ENCODE assay signal across 26 cellular contexts in the genomic region with DNA sequence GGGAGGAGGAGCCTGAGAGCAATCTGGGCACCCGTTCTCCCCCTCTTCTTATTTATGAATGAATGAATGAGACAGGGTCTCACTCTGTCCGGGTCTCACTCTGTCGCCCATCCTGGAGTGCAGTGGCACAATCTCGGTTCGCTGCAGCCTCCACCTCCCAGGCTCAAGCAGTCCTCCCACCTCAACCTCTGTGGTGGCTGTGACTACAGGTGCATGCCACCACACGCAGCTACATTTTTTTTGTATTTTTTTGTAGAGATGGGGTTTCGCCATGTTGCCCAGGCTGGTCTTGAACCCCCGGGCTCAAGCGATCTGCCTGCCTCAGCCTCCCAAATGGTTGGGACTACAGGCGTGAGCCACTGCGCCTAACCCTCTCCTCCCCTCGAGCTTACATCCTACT.
"Had no signal": no experiment of that assay in that cellular context is flagged by ENCODE, and none has a peak within 500 bp of the region (broad histone marks: within the 10 kb centered on the region; RNA-seq: fewer than 3 reads in every experiment).

No MANE protein-coding gene starts in this region.

- H3K4me1 Mint-ChIP-seq: activated B cell treated with CpG ODN at 0.5 μM for 24 hours; activated CD4-positive, alpha-beta T cell treated with anti-CD3 and anti-CD28 coated beads for 36 hours; immature natural killer cell had no signal

- H3K27ac ChIP-seq: adrenal gland, ascending aorta, epithelial cell of prostate, neutrophil, parathyroid adenoma, tibial artery, uterus had no signal

- DNase-seq: activated B cell treated with CpG ODN at 0.5 μM for 24 hours; activated CD4-positive, alpha-beta T cell treated with anti-CD3 and anti-CD28 coated beads for 36 hours; activated CD4-positive, alpha-beta T cell treated with anti-CD3 and anti-CD28 coated beads, Interleukin-2, amount 50 U/mL, for 4 hours; activated CD8-positive, alpha-beta memory T cell treated with anti-CD3 and anti-CD28 coated beads for 24 hours; activated CD8-positive, alpha-beta memory T cell treated with anti-CD3 and anti-CD28 coated beads, Interleukin-2, amount 50 U/mL, for 4 hours; activated naive CD4-positive, alpha-beta T cell; activated T-cell treated with anti-CD3 and anti-CD28 coated beads, Interleukin-2, amount 50 U/mL, for 24 hours; adrenal gland; cerebellar nuclear complex; cortex of kidney; immature natural killer cell; left ventricle myocardium superior; midbrain; stimulated activated CD4-positive, alpha-beta T cell treated with anti-CD3 and anti-CD28 coated beads, Interleukin-12 subunit alpha, Interleukin-12 subunit beta, amount 100 ng/mL, for 4 hours; T-helper 1 cell; T-helper 9 cell; tibial artery; uterus had no signal

- H3K36me3 Mint-ChIP-seq: activated naive CD8-positive, alpha-beta T cell; immature natural killer cell had no signal

- H3K4me3 ChIP-seq: adrenal gland, ascending aorta, tibial artery, uterus had no signal

- H3K4me1 ChIP-seq: ascending aorta, tibial artery, uterus had no signal

- H3K27me3 Mint-ChIP-seq: activated B cell treated with CpG ODN at 0.5 μM for 24 hours; activated CD4-positive, alpha-beta T cell treated with anti-CD3 and anti-CD28 coated beads for 36 hours; activated naive CD8-positive, alpha-beta T cell; activated T-cell treated with anti-CD3 and anti-CD28 coated beads, Interleukin-2, amount 50 U/mL, for 24 hours; stimulated activated naive CD8-positive, alpha-beta T cell treated with anti-CD3 and anti-CD28 coated beads, Interleukin-15, Interleukin-2, amounts not matched to agents 100 ng/mL and 50 ng/mL, for 24 hours had no signal

- H3K36me3 ChIP-seq: adrenal gland, ascending aorta, neutrophil, tibial artery, uterus had no signal

- H3K9me3 Mint-ChIP-seq: activated B cell treated with CpG ODN at 0.5 μM for 24 hours; activated T-cell treated with anti-CD3 and anti-CD28 coated beads, Interleukin-2, amount 50 U/mL, for 24 hours; activated T-helper 2 cell treated with anti-CD3 and anti-CD28 coated beads, Interferon-gamma antibody, Interleukin-2, Interleukin-4, amounts not matched to agents 10 μg/mL and 5 μg/mL and 100 μg/mL, durations not matched to agents 14 hours and 24 hours and 36 hours; immature natural killer cell; nephron; stimulated activated naive CD8-positive, alpha-beta T cell treated with anti-CD3 and anti-CD28 coated beads, Interleukin-15, Interleukin-2, amounts not matched to agents 100 ng/mL and 50 ng/mL, for 24 hours had no signal

- H3K9me3 ChIP-seq: adrenal gland, ascending aorta, neutrophil, tibial artery, uterus had no signal

- H3K79me2 ChIP-seq: parathyroid adenoma had no signal

- ATAC-seq: activated CD4-positive, alpha-beta T cell treated with anti-CD3 and anti-CD28 coated beads for 36 hours had no signal

- H3K9ac ChIP-seq: parathyroid adenoma had no signal

- H3K27me3 ChIP-seq: adrenal gland, ascending aorta, tibial artery, uterus had no signal

- H3K4me3 Mint-ChIP-seq: activated B cell treated with CpG ODN at 0.5 μM for 24 hours; activated CD4-positive, alpha-beta T cell treated with anti-CD3 and anti-CD28 coated beads for 36 hours; activated naive CD8-positive, alpha-beta T cell; activated T-cell treated with anti-CD3 and anti-CD28 coated beads, Interleukin-2, amount 50 U/mL, for 24 hours; immature natural killer cell; nephron; stimulated activated naive CD8-positive, alpha-beta T cell treated with anti-CD3 and anti-CD28 coated beads, Interleukin-15, Interleukin-2, amounts not matched to agents 100 ng/mL and 50 ng/mL, for 24 hours had no signal

- H3K27ac Mint-ChIP-seq: activated B cell treated with CpG ODN at 0.5 μM for 24 hours; activated CD4-positive, alpha-beta T cell treated with anti-CD3 and anti-CD28 coated beads for 36 hours; activated naive CD8-positive, alpha-beta T cell; activated T-cell treated with anti-CD3 and anti-CD28 coated beads, Interleukin-2, amount 50 U/mL, for 24 hours; activated T-helper 2 cell treated with anti-CD3 and anti-CD28 coated beads, Interferon-gamma antibody, Interleukin-2, Interleukin-4, amounts not matched to agents 10 μg/mL and 5 μg/mL and 100 μg/mL, durations not matched to agents 14 hours and 24 hours and 36 hours; immature natural killer cell; stimulated activated naive CD8-positive, alpha-beta T cell treated with anti-CD3 and anti-CD28 coated beads, Interleukin-15, Interleukin-2, amounts not matched to agents 100 ng/mL and 50 ng/mL, for 24 hours had no signal
